29 cellular contexts compared by ENCODE assay signal in the genomic region with DNA sequence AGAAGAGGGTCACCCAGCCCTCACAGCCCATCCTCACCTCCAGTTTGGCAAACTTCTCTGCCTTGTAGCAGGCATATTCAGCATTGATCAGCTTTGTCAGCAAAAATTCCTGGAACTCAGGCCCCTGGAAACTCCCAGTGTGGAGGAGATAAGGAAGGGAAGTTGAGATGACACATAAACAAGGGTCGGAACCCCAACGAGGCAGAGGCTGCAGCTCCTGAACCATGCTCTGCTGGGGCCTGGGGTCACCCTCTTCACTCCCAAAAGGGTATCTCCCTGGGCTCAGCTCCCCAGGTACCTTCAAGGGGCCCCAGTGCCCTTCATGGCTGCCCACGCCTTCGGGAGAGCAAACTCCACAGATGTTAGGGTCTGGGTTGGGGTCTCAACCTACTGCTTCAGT.
"Had no signal": no experiment of that assay in that cellular context is flagged by ENCODE, and none has a peak within 500 bp of the region (broad histone marks: within the 10 kb centered on the region; RNA-seq: fewer than 3 reads in every experiment).

No MANE protein-coding gene starts in this region.

- H3K4me1 ChIP-seq: colonic mucosa, gastroesophageal sphincter, prostate gland, sigmoid colon, vagina had no signal

- H3K27me3 ChIP-seq: colonic mucosa, dorsolateral prefrontal cortex, ovary, sigmoid colon, thyroid gland, upper lobe of left lung, vagina had no signal

- H3K9me3 ChIP-seq: colonic mucosa, gastroesophageal sphincter, mucosa of descending colon, ovary, prostate gland, sigmoid colon, thyroid gland, upper lobe of left lung, vagina had no signal

- H3K4me3 ChIP-seq: colonic mucosa, dorsolateral prefrontal cortex, gastroesophageal sphincter, mucosa of descending colon, ovary, prostate gland, sigmoid colon, thyroid gland, vagina had no signal

- FAIRE-seq: endothelial cell of umbilical vein, kidney, small intestine, TTC549 had no signal

- ATAC-seq: activated CD8-positive, alpha-beta memory T cell treated with anti-CD3 and anti-CD28 coated beads, Interleukin-2, amount 10 ng/mL, durations not matched to agents 7 days and 5 days; activated CD8-positive, alpha-beta T cell treated with anti-CD3 and anti-CD28 coated beads, Interleukin-2, amount 10 ng/mL, durations not matched to agents 7 days and 5 days; activated naive CD8-positive, alpha-beta T cell treated with anti-CD3 and anti-CD28 coated beads, Interleukin-2, amount 50 U/mL, for 24 hours; gastroesophageal sphincter; mucosa of descending colon; natural killer cell treated with Interleukin-12 subunit alpha and Interleukin-12 subunit beta and Interleukin-15 and Interleukin-18, amount 100 ng/mL, for 72 hours; stimulated activated effector memory CD8-positive, alpha-beta T cell treated with anti-CD3 and anti-CD28 coated beads, Interleukin-12 subunit alpha, Interleukin-12 subunit beta, amount 100 ng/mL, for 72 hours had no signal

- H3K36me3 ChIP-seq: colonic mucosa, gastroesophageal sphincter, ovary, prostate gland, sigmoid colon, vagina had no signal

- DNase-seq: activated B cell treated with CpG ODN at 0.5 μM for 24 hours; activated CD8-positive, alpha-beta memory T cell treated with anti-CD3 and anti-CD28 coated beads, Interleukin-2, amount 10 ng/mL, durations not matched to agents 7 days and 5 days; activated CD8-positive, alpha-beta T cell treated with anti-CD3 and anti-CD28 coated beads, Interleukin-2, amount 10 ng/mL, durations not matched to agents 7 days and 5 days; activated naive CD8-positive, alpha-beta T cell treated with anti-CD3 and anti-CD28 coated beads, Interleukin-2, amount 50 U/mL, for 24 hours; activated T-cell treated with anti-CD3 and anti-CD28 coated beads, Interleukin-2, amount 50 U/mL, for 48 hours; colonic mucosa; dorsolateral prefrontal cortex; head of caudate nucleus; hypothalamus; immature natural killer cell; left colon; mammary epithelial cell; mucosa of descending colon; ovary; retina; sigmoid colon; small intestine; stimulated activated CD4-positive, alpha-beta T cell treated with anti-CD3 and anti-CD28 coated beads, Interleukin-4, amount 100 ng/mL, for 24 hours; stimulated activated naive CD8-positive, alpha-beta T cell treated with anti-CD3 and anti-CD28 coated beads, Interleukin-15, amount 100 ng/mL, for 72 hours; thyroid gland; upper lobe of left lung had no signal

- H3K27ac ChIP-seq: colonic mucosa, dorsolateral prefrontal cortex, gastroesophageal sphincter, ovary, prostate gland, sigmoid colon, upper lobe of left lung, vagina had no signal
